Comparison of ENCODE assay signal across 27 cellular contexts in genomic region chr1:75342799-75343198, GRCh38.
DNase-seq lines count a peak whose midpoint lies in the region; ATAC-seq and TF ChIP-seq lines count a peak whose summit lies in the region.
"Had no signal": no experiment of that assay in that cellular context is flagged by ENCODE, and none has a peak within 500 bp of the region (broad histone marks: within the 10 kb centered on the region; RNA-seq: fewer than 3 reads in every experiment).

No MANE protein-coding gene starts in this region.

- no peak overlapping the region for H3K4me3 Mint-ChIP-seq in activated CD4-positive, alpha-beta memory T cell treated with anti-CD3 and anti-CD28 coated beads for 36 hours
- H3K4me3 Mint-ChIP-seq: activated CD8-positive, alpha-beta T cell treated with anti-CD3 and anti-CD28 coated beads, Interleukin-2, amount 10 ng/mL, durations not matched to agents 7 days and 5 days; activated naive CD4-positive, alpha-beta T cell treated with anti-CD3 and anti-CD28 coated beads, Interleukin-2, amount 50 U/mL, for 24 hours; HFFc6; natural killer cell; T-helper 17 cell; type B pancreatic cell had no signal

- H3K9me3 Mint-ChIP-seq in activated CD4-positive, alpha-beta memory T cell treated with anti-CD3 and anti-CD28 coated beads for 36 hours, result no peaks in the 10 kb centered on the region
- H3K9me3 Mint-ChIP-seq: activated naive CD4-positive, alpha-beta T cell treated with anti-CD3 and anti-CD28 coated beads, Interleukin-2, amount 50 U/mL, for 24 hours; activated T-helper 2 cell treated with anti-CD3 and anti-CD28 coated beads, Interferon-gamma antibody, Interleukin-2, Interleukin-4, amounts not matched to agents 10 μg/mL and 5 μg/mL and 100 μg/mL, durations not matched to agents 14 hours and 24 hours and 36 hours; type B pancreatic cell had no signal

- intact Hi-C loops in activated CD4-positive, alpha-beta memory T cell treated with anti-CD3 and anti-CD28 coated beads for 36 hours (cut with micrococcal nuclease), result no loop called here

- in situ Hi-C loops in HAP-1 (cut with MboI; ENCODE audit: low sequenced_read_pairs), result no loop called here

- peaks cover 43% of the 10 kb centered on the region for H3K4me1 ChIP-seq in HAP-1
- H3K4me1 ChIP-seq: breast epithelium, right atrium auricular region had no signal

- no peaks in the 10 kb centered on the region for H3K36me3 Mint-ChIP-seq in activated CD4-positive, alpha-beta memory T cell treated with anti-CD3 and anti-CD28 coated beads for 36 hours
- H3K36me3 Mint-ChIP-seq: activated naive CD4-positive, alpha-beta T cell treated with anti-CD3 and anti-CD28 coated beads, Interleukin-2, amount 50 U/mL, for 24 hours; natural killer cell; type B pancreatic cell had no signal

- POLR2A ChIA-PET in activated CD4-positive, alpha-beta memory T cell treated with anti-CD3 and anti-CD28 coated beads for 36 hours (lab: Charles Lee), result no interaction called here

- H3K36me3 ChIP-seq in HAP-1 (replicated peaks) (no peaks in the 10 kb centered on the region), neural cell (ENCODE audit: insufficient read depth, low read length) (no peaks in the 10 kb centered on the region)
- H3K36me3 ChIP-seq: breast epithelium, right atrium auricular region had no signal

- CTCF ChIA-PET in activated CD4-positive, alpha-beta memory T cell treated with anti-CD3 and anti-CD28 coated beads for 36 hours (lab: Charles Lee), result no interaction called here

- no peaks in the 10 kb centered on the region for H3K27me3 Mint-ChIP-seq in activated CD4-positive, alpha-beta memory T cell treated with anti-CD3 and anti-CD28 coated beads for 36 hours
- H3K27me3 Mint-ChIP-seq: activated naive CD4-positive, alpha-beta T cell treated with anti-CD3 and anti-CD28 coated beads, Interleukin-2, amount 50 U/mL, for 24 hours; T-helper 17 cell; type B pancreatic cell had no signal

- H3K79me2 ChIP-seq in neural cell (replicated peaks; ENCODE audit: insufficient read depth, low read length), result no peaks in the 10 kb centered on the region

- H3K4me1 Mint-ChIP-seq in activated CD4-positive, alpha-beta memory T cell treated with anti-CD3 and anti-CD28 coated beads for 36 hours (ENCODE audit: low read depth), result peaks cover 4% of the 10 kb centered on the region
- H3K4me1 Mint-ChIP-seq: activated naive CD4-positive, alpha-beta T cell treated with anti-CD3 and anti-CD28 coated beads, Interleukin-2, amount 50 U/mL, for 24 hours; natural killer cell; T-helper 17 cell had no signal

- H3K4me3 ChIP-seq in HAP-1 (no peak overlapping the region), neural cell (ENCODE audit: low read length) (peak overlapping the region; percentile 47)
- H3K4me3 ChIP-seq: breast epithelium, right atrium auricular region had no signal

- no peak for TF ChIP-seq RAD21 in neural cell (conservative IDR thresholded peaks at IDR 0.05)

- no peak for ATAC-seq in GM18870 (IDR thresholded peaks at IDR 0.05; ENCODE audit: unreplicated experiment)
- ATAC-seq: activated CD8-positive, alpha-beta T cell treated with anti-CD3 and anti-CD28 coated beads, Interleukin-2, amount 10 ng/mL, durations not matched to agents 7 days and 5 days; left ventricle myocardium superior; natural killer cell; SK-N-SH treated with all-trans-retinoic acid at 6 μM for 48 hours; T-helper 17 cell had no signal

- H3K9me3 ChIP-seq in HAP-1 (no peaks in the 10 kb centered on the region), neural cell (ENCODE audit: low read length) (no peaks in the 10 kb centered on the region)
- H3K9me3 ChIP-seq: breast epithelium, right atrium auricular region had no signal

- no peaks in the 10 kb centered on the region for H3K27me3 ChIP-seq in HAP-1 (ENCODE audit: low read depth)
- no peaks in the 10 kb centered on the region for H3K27me3 ChIP-seq in neural cell (ENCODE audit: insufficient read depth, low read depth, low read length)
- H3K27me3 ChIP-seq: breast epithelium, right atrium auricular region had no signal

- no peaks in the 10 kb centered on the region for H3K9me2 ChIP-seq in neural cell (ENCODE audit: insufficient read depth, low read length)

- DNase-seq in HAP-1 (ENCODE audit: low spot score in 2 of 2) (peak; percentile 68 to 95), NCI-H2081 (lab: John Stamatoyannopoulos, UW) (peak; percentile 33 to 71), NCI-H748 (lab: John Stamatoyannopoulos, UW; ENCODE audit: unreplicated experiment) (peak; percentile 94), COLO829 (ENCODE audit: low spot score) (no peak)
- DNase-seq in activated CD4-positive, alpha-beta memory T cell treated with anti-CD3 and anti-CD28 coated beads for 36 hours, result no peak
- DNase-seq: activated CD4-positive, CD25-positive, alpha-beta regulatory T cell treated with anti-CD3 and anti-CD28 coated beads, Interleukin-2, amount 50 U/mL, for 72 hours; activated CD8-positive, alpha-beta T cell treated with anti-CD3 and anti-CD28 coated beads, Interleukin-2, amount 10 ng/mL, durations not matched to agents 7 days and 5 days; amygdala; C1 segment of cervical spinal cord; Calu3; effector CD4-positive, alpha-beta T cell; HFFc6; IMR-90; left ventricle myocardium superior; natural killer cell; NCI-H2171; NCI-H82; T-helper 17 cell had no signal

- peak overlapping the region; percentile 66 for H3K4me2 ChIP-seq in neural cell (ENCODE audit: low read length)

- no peak overlapping the region for H2AFZ ChIP-seq in neural cell (ENCODE audit: low read depth, low read length)

- H3K9ac ChIP-seq in neural cell (ENCODE audit: low read length), result peak overlapping the region; percentile 36

- no peak overlapping the region for H3K27ac Mint-ChIP-seq in activated CD4-positive, alpha-beta memory T cell treated with anti-CD3 and anti-CD28 coated beads for 36 hours
- H3K27ac Mint-ChIP-seq: activated CD8-positive, alpha-beta T cell treated with anti-CD3 and anti-CD28 coated beads, Interleukin-2, amount 10 ng/mL, durations not matched to agents 7 days and 5 days; activated naive CD4-positive, alpha-beta T cell treated with anti-CD3 and anti-CD28 coated beads, Interleukin-2, amount 50 U/mL, for 24 hours; activated T-helper 2 cell treated with anti-CD3 and anti-CD28 coated beads, Interferon-gamma antibody, Interleukin-2, Interleukin-4, amounts not matched to agents 10 μg/mL and 5 μg/mL and 100 μg/mL, durations not matched to agents 14 hours and 24 hours and 36 hours; HFFc6; natural killer cell; T-helper 17 cell; type B pancreatic cell had no signal

- TF ChIP-seq EP300 in neural cell (conservative IDR thresholded peaks at IDR 0.05; ENCODE audit: poor library complexity, severe bottlenecking), result peak; percentile 89

- peak overlapping the region; percentile 79 for H3K27ac ChIP-seq in neural cell (ENCODE audit: low read length)
- H3K27ac ChIP-seq: breast epithelium, epithelial cell of prostate, right atrium auricular region had no signal

- H4K20me1 ChIP-seq in neural cell (ENCODE audit: insufficient read depth), result no peaks in the 10 kb centered on the region

- TF ChIP-seq CTCF in neural cell (IDR thresholded peaks at IDR 0.05; ENCODE audit: poor library complexity, severe bottlenecking), result no peak

- H3F3A ChIP-seq in neural cell (ENCODE audit: insufficient read depth, low read length, poor library complexity, severe bottlenecking), result peaks cover 9% of the 10 kb centered on the region

TF ChIP-seq in neural cell, 6 proteins besides CTCF, POLR2A, EP300 and RAD21:
- TF ChIP-seq REST (IDR thresholded peaks at IDR 0.05; ENCODE audit: borderline replicate concordance) (no peak), TAF1 (IDR thresholded peaks at IDR 0.05; ENCODE audit: low read depth) (no peak), MXI1 (conservative IDR thresholded peaks at IDR 0.05; ENCODE audit: poor library complexity, severe bottlenecking) (no peak), SMC3 (conservative IDR thresholded peaks at IDR 0.05; ENCODE audit: poor library complexity) (no peak), POLR2AphosphoS5 (IDR thresholded peaks at IDR 0.05) (peak; percentile 21)

Comparison
In these comparisons a context has a peak if more than half of its experiments do, and no peak if none do; other contexts are left out.
1. DNase-seq: peak in HAP-1 (2 of 2), NCI-H2081 (2 of 2) and NCI-H748 (single experiment); none in activated CD4-positive, alpha-beta memory T cell treated with anti-CD3 and anti-CD28 coated beads for 36 hours (single experiment) and COLO829 (single experiment).